13 cellular contexts compared by ENCODE assay signal in the genomic region with DNA sequence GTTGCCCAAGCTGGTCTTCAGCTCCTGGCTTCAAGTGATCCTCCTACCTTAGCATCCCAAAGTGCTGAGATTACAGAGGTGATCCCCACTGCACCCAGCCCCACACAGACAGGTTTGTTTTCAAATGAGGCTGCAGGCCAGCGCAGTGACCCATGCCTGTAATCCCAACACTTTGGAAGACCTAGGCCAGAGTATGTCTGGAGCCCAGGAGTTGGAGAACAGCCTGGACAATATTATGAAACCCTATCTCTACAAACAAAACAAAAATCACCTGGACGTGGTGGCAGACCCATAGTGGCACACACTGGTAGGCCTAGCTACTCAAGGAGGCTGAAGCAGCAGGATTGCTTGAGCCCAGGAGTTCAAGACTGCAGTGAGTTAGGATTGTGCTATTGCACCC. TPM values are rescaled to one million over a fixed set of nuclear protein-coding genes. Genes with fewer than 3 reads are reported as not detected.
A peak's percentile ranks its signal among the peaks of the same experiment; 100 is the strongest.
DNase-seq lines count a peak whose midpoint lies in the region; ATAC-seq and TF ChIP-seq lines count a peak whose summit lies in the region.
"Had no signal": no experiment of that assay in that cellular context is flagged by ENCODE, and none has a peak within 500 bp of the region (broad histone marks: within the 10 kb centered on the region; RNA-seq: fewer than 3 reads in every experiment).

No MANE protein-coding gene starts in this region.

- no peak overlapping the region for H3K4me3 ChIP-seq in CD8-positive, alpha-beta T cell (ENCODE audit: low read depth, low read length)
- no peak overlapping the region for H3K4me3 ChIP-seq in right lobe of liver
- H3K4me3 ChIP-seq: BLaER1 treated with 17β-estradiol and CSF1 and Interleukin-3, amounts not matched to agents 10 nM and 100 nM; GM23248 had no signal

- no peak overlapping the region for H3K4me3 Mint-ChIP-seq in CD8-positive, alpha-beta T cell
- H3K4me3 Mint-ChIP-seq in T-cell (no peak overlapping the region), neural crest cell (no peak overlapping the region)
- H3K4me3 Mint-ChIP-seq: B cell had no signal

- CTCF ChIA-PET in CD8-positive, alpha-beta T cell (lab: Charles Lee), result no interaction called here
- CTCF ChIA-PET in T-cell (lab: Charles Lee), result interaction anchor here in 1 of 2 donors (0.6 kb wide), 1 partner anchor 145 kb away, joined by 5 read pairs; no protein-coding TSS in a partner anchor

- no peak overlapping the region for H3K27ac ChIP-seq in CD8-positive, alpha-beta T cell (ENCODE audit: low read depth, low read length)
- no peak overlapping the region for H3K27ac ChIP-seq in right lobe of liver
- H3K27ac ChIP-seq: BLaER1 treated with 17β-estradiol and CSF1 and Interleukin-3, amounts not matched to agents 10 nM and 100 nM; GM23248 had no signal

- no peak for TF ChIP-seq POLR2A in right lobe of liver (IDR thresholded peaks at IDR 0.05)

- POLR2A ChIA-PET in CD8-positive, alpha-beta T cell (lab: Charles Lee), result no interaction called here
- POLR2A ChIA-PET in T-cell (lab: Charles Lee), result interaction anchor here in 1 of 2 donors (0.5 kb wide), 1 partner anchor 14 kb away, joined by 7 read pairs; no protein-coding TSS in a partner anchor

- 25% methylated on average over 2 of the region's 2 CpGs for WGBS in right lobe of liver (ENCODE audit: insufficient coverage, low coverage, low lambda C conversion rate, missing lambda C conversion rate)

- H3K4me1 Mint-ChIP-seq in CD8-positive, alpha-beta T cell (ENCODE audit: low read depth), result peaks cover 41% of the 10 kb centered on the region
- H3K4me1 Mint-ChIP-seq in T-cell, result peaks cover 36 to 50% (median 50%) of the 10 kb centered on the region in 3 donors
- H3K4me1 Mint-ChIP-seq in neural crest cell, result peaks cover 31% of the 10 kb centered on the region

- peaks cover 6% of the 10 kb centered on the region for H3K36me3 Mint-ChIP-seq in CD8-positive, alpha-beta T cell
- no peaks in the 10 kb centered on the region for H3K36me3 Mint-ChIP-seq in T-cell
- H3K36me3 Mint-ChIP-seq in neural crest cell (ENCODE audit: low read depth), result peaks cover 4% of the 10 kb centered on the region

- peak overlapping the region; percentile 41 for H3K27ac Mint-ChIP-seq in CD8-positive, alpha-beta T cell
- H3K27ac Mint-ChIP-seq in T-cell, result peak overlapping the region; percentile 55 to 63
- peak overlapping the region; percentile 81 for H3K27ac Mint-ChIP-seq in neural crest cell (ENCODE audit: unreplicated experiment)

- no peak for ATAC-seq in CD8-positive, alpha-beta T cell
- ATAC-seq in T-cell (replicated peaks in 1 of 4) (no peak), right lobe of liver (peak; percentile 36 to 86 (median 60)), HG02623 (IDR thresholded peaks at IDR 0.05; ENCODE audit: unreplicated experiment) (no peak), HG03520 (IDR thresholded peaks at IDR 0.05; ENCODE audit: unreplicated experiment) (no peak)

- no peak for DNase-seq in CD8-positive, alpha-beta T cell
- DNase-seq in T-cell (no peak), right lobe of liver (peak in 1 of 3 donors; percentile 64), neural crest cell (ENCODE audit: low read depth, low spot score) (no peak), posterior vena cava (ENCODE audit: low spot score) (no peak)
- DNase-seq: Caco-2, GM23248, HCEC 1CT had no signal

- no peak for TF ChIP-seq CTCF in CD8-positive, alpha-beta T cell (IDR thresholded peaks at IDR 0.05)
- no peak for TF ChIP-seq CTCF in right lobe of liver (IDR thresholded peaks at IDR 0.05)
- no peak for TF ChIP-seq CTCF in neural crest cell (conservative IDR thresholded peaks at IDR 0.05)

- H3K27me3 ChIP-seq in CD8-positive, alpha-beta T cell (ENCODE audit: insufficient read depth, low read length), result no peaks in the 10 kb centered on the region
- no peaks in the 10 kb centered on the region for H3K27me3 ChIP-seq in right lobe of liver
- H3K27me3 ChIP-seq: BLaER1 treated with 17β-estradiol and CSF1 and Interleukin-3, amounts not matched to agents 10 nM and 100 nM had no signal

- intact Hi-C loops in CD8-positive, alpha-beta T cell (cut with DNase I, micrococcal nuclease), result loop anchor here (10.0 kb wide), 4 partner anchors 355 to 1605 kb away; a partner anchor contains a TSS
- intact Hi-C loops in right lobe of liver (cut with DNase I) (no loop called here), posterior vena cava (cut with DNase I) (loop anchor here in 1 of 2 donors (10.0 kb wide), 1 partner anchor 165 kb away; the partner anchor contains the start of gene BTN3A2)

- H3K9me3 Mint-ChIP-seq in CD8-positive, alpha-beta T cell, result no peaks in the 10 kb centered on the region
- H3K9me3 Mint-ChIP-seq in T-cell (no peaks in the 10 kb centered on the region), neural crest cell (no peaks in the 10 kb centered on the region)

- no peaks in the 10 kb centered on the region for H3K9me3 ChIP-seq in CD8-positive, alpha-beta T cell (ENCODE audit: low read length)
- no peaks in the 10 kb centered on the region for H3K9me3 ChIP-seq in right lobe of liver
- H3K9me3 ChIP-seq: BLaER1 treated with 17β-estradiol and CSF1 and Interleukin-3, amounts not matched to agents 10 nM and 100 nM; Caco-2 had no signal

- peaks cover 10% of the 10 kb centered on the region for H3K4me1 ChIP-seq in CD8-positive, alpha-beta T cell (ENCODE audit: insufficient read depth, low read length)
- H3K4me1 ChIP-seq in right lobe of liver, result no peaks in the 10 kb centered on the region
- H3K4me1 ChIP-seq: Caco-2 had no signal

- peaks cover 2% of the 10 kb centered on the region for H3K27me3 Mint-ChIP-seq in CD8-positive, alpha-beta T cell (ENCODE audit: low read depth)
- H3K27me3 Mint-ChIP-seq in T-cell (peaks cover 0 to 3% of the 10 kb centered on the region in 2 donors), neural crest cell (ENCODE audit: low read depth) (peaks cover 6% of the 10 kb centered on the region)
- H3K27me3 Mint-ChIP-seq: B cell had no signal

- no peaks in the 10 kb centered on the region for H3K36me3 ChIP-seq in CD8-positive, alpha-beta T cell (ENCODE audit: insufficient read depth, low read length)
- no peaks in the 10 kb centered on the region for H3K36me3 ChIP-seq in right lobe of liver
- H3K36me3 ChIP-seq: BLaER1 treated with 17β-estradiol and CSF1 and Interleukin-3, amounts not matched to agents 10 nM and 100 nM had no signal

RNA-seq across cellular contexts. Expression of gene HMGN4, which starts 8.0 kb away (rescaled TPM):
- total RNA-seq in CD8-positive, alpha-beta T cell, result 10 to 100 TPM; 24.8 to 33.7 TPM
- total RNA-seq in T-cell (10 to 100 TPM; 49.2 to 92.5 (median 62.7) TPM), right lobe of liver (10 to 100 TPM in 3 of 6 experiments, 1 to 10 TPM in 3; 5.8 to 13.2 (median 9.1) TPM), neural crest cell (49.7 and 50.1 TPM in 2 replicates), posterior vena cava (10 to 100 TPM; 54.2 to 62.0 TPM)

RNA-seq across cellular contexts. Expression of gene BTN1A1, which starts 30.1 kb away (rescaled TPM):
- total RNA-seq in CD8-positive, alpha-beta T cell, result not detected
- total RNA-seq in T-cell (not detected), right lobe of liver (not detected), neural crest cell (not detected in 2 replicates), posterior vena cava (not detected)
- total RNA-seq: A172 had no signal

Comparison
In these comparisons a context has a peak if more than half of its experiments do, and no peak if none do; other contexts are left out.
1. ATAC-seq: peak in right lobe of liver (4 of 4); none in CD8-positive, alpha-beta T cell (single experiment), T-cell (0 of 4), HG02623 (single experiment) and HG03520 (single experiment).
2. intact Hi-C loops: an anchor here in CD8-positive, alpha-beta T cell (10.0 kb wide); none called in right lobe of liver.
3. Peak in every context shown above with its lines, with median percentiles within 50 percentile points of each other: H3K27ac Mint-ChIP-seq.